ENCODE assay signal across 22 cellular contexts in the genomic region with DNA sequence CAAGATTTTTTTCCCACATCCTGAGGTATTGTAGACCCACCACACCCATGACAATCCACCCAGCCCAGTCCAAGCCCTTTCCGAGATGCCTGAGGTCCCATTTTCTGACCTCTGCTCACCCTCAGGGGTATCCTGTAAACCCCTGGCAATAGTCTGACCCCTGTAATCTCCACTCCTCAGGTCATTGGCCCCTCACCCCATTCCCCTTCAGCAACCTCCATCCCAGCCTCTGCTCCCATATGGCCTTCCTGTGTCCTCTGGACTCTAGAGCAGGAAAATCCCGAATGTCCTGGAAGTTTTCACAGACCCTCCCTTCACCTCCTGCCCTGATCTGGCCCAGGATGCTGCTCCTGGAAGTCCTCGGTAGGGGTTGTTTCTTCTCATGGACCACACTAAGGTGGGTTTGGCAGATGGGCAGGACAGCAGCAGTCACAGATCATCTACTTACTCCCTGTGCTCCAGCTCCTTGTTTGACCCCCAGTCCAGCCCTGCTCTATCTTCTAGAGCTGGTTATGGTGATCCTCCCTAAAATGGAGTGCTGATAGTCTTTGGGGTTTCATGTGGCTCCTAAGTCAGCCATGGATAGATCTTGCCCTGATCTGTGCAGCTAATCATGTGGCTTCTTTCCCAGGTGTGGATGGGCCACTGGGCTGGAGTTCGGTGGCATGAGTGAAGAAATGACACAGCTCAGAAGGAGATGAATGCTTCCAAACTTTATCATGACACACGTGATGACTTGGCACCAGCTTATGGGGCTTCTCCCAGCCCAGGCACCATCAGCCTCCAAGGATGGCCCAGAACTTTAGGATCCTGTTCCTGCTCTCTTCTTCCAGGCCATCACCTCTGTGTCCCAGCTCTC. TPM values are rescaled to one million over a fixed set of nuclear protein-coding genes. Genes with fewer than 3 reads are reported as not detected.
DNase-seq lines count a peak whose midpoint lies in the region; ATAC-seq and TF ChIP-seq lines count a peak whose summit lies in the region.
"Had no signal": no experiment of that assay in that cellular context is flagged by ENCODE, and none has a peak within 500 bp of the region (broad histone marks: within the 10 kb centered on the region; RNA-seq: fewer than 3 reads in every experiment).

No MANE protein-coding gene starts in this region.

- no peak overlapping the region for H2BK120ac ChIP-seq in mesenchymal stem cell (ENCODE audit: low read depth, low read length)

- H3K4me1 ChIP-seq in mesenchymal stem cell (ENCODE audit: control insufficient read depth, insufficient read depth, low read depth, low read length) (no peaks in the 10 kb centered on the region), neural progenitor cell (no peaks in the 10 kb centered on the region)
- H3K4me1 ChIP-seq: Caco-2 had no signal

- WGBS in mesenchymal stem cell: 84% methylated on average over 5 of the region's 5 CpGs

- H3K79me2 ChIP-seq in neural progenitor cell (ENCODE audit: low read depth): no peaks in the 10 kb centered on the region

- no peak overlapping the region for H2BK15ac ChIP-seq in mesenchymal stem cell (ENCODE audit: low read depth, poor library complexity, severe bottlenecking)

- no peak overlapping the region for H2AFZ ChIP-seq in mesenchymal stem cell (ENCODE audit: low read depth, low read length)
- no peak overlapping the region for H2AFZ ChIP-seq in neural progenitor cell (replicated peaks)

- no peak overlapping the region for H3K4me3 ChIP-seq in H7 (ENCODE audit: insufficient read depth, low read depth, low read length)
- H3K4me3 ChIP-seq in mesenchymal stem cell (ENCODE audit: insufficient read depth in 1 of 2, low read depth in 1 of 2, low read length in 2 of 2): no peak overlapping the region
- no peak overlapping the region for H3K4me3 ChIP-seq in neural progenitor cell

- no peak overlapping the region for H3K18ac ChIP-seq in mesenchymal stem cell (ENCODE audit: low read depth in 1 of 2, low read length in 2 of 2)

- H3K36me3 Mint-ChIP-seq in activated naive CD4-positive, alpha-beta T cell treated with anti-CD3 and anti-CD28 coated beads, Interleukin-2, amount 50 U/mL, for 24 hours: peaks cover 2% of the 10 kb centered on the region
- no peaks in the 10 kb centered on the region for H3K36me3 Mint-ChIP-seq in activated naive CD4-positive, alpha-beta T cell treated with anti-CD3 and anti-CD28 coated beads, Interleukin-2, amount 10 ng/mL, durations not matched to agents 7 days and 5 days
- no peaks in the 10 kb centered on the region for H3K36me3 Mint-ChIP-seq in activated T-helper 17 cell treated with anti-CD3 and anti-CD28 coated beads, Interleukin-2, amount 50 U/mL, for 72 hours (ENCODE audit: low read depth)
- no peaks in the 10 kb centered on the region for H3K36me3 Mint-ChIP-seq in neural progenitor cell
- H3K36me3 Mint-ChIP-seq: CD4-positive, CD25-positive, alpha-beta regulatory T cell had no signal

- peak overlapping the region; percentile 76 for H3K27ac Mint-ChIP-seq in activated naive CD4-positive, alpha-beta T cell treated with anti-CD3 and anti-CD28 coated beads, Interleukin-2, amount 50 U/mL, for 24 hours
- H3K27ac Mint-ChIP-seq in activated naive CD4-positive, alpha-beta T cell treated with anti-CD3 and anti-CD28 coated beads, Interleukin-2, amount 10 ng/mL, durations not matched to agents 7 days and 5 days: no peak overlapping the region
- H3K27ac Mint-ChIP-seq in activated T-helper 17 cell treated with anti-CD3 and anti-CD28 coated beads, Interleukin-2, amount 50 U/mL, for 72 hours: no peak overlapping the region
- H3K27ac Mint-ChIP-seq in neural progenitor cell: no peak overlapping the region
- H3K27ac Mint-ChIP-seq: CD4-positive, CD25-positive, alpha-beta regulatory T cell; HFFc6 had no signal

- H4K8ac ChIP-seq in mesenchymal stem cell (ENCODE audit: low read length): peak overlapping the region; percentile 4

- peak overlapping the region; percentile 49 for H3K4me3 Mint-ChIP-seq in activated naive CD4-positive, alpha-beta T cell treated with anti-CD3 and anti-CD28 coated beads, Interleukin-2, amount 50 U/mL, for 24 hours
- no peak overlapping the region for H3K4me3 Mint-ChIP-seq in activated naive CD4-positive, alpha-beta T cell treated with anti-CD3 and anti-CD28 coated beads, Interleukin-2, amount 10 ng/mL, durations not matched to agents 7 days and 5 days
- H3K4me3 Mint-ChIP-seq in activated T-helper 17 cell treated with anti-CD3 and anti-CD28 coated beads, Interleukin-2, amount 50 U/mL, for 72 hours: peak overlapping the region; percentile 42
- H3K4me3 Mint-ChIP-seq in neural progenitor cell: no peak overlapping the region
- H3K4me3 Mint-ChIP-seq: CD4-positive, CD25-positive, alpha-beta regulatory T cell; HFFc6 had no signal

- H2BK5ac ChIP-seq in mesenchymal stem cell (ENCODE audit: low read depth, low read length, poor library complexity, severe bottlenecking): no peak overlapping the region

- no peaks in the 10 kb centered on the region for H4K20me1 ChIP-seq in neural progenitor cell (ENCODE audit: low read depth)

- no peak overlapping the region for H3K4me2 ChIP-seq in mesenchymal stem cell (ENCODE audit: low read length, poor library complexity, severe bottlenecking)
- H3K4me2 ChIP-seq in neural progenitor cell: no peak overlapping the region
- H3K4me2 ChIP-seq: KMS-11 had no signal

- H3K27ac ChIP-seq in mesenchymal stem cell (ENCODE audit: low read length, poor library complexity, severe bottlenecking): no peak overlapping the region
- H3K27ac ChIP-seq in neural progenitor cell: no peak overlapping the region
- H3K27ac ChIP-seq: KMS-11 had no signal

- peaks cover 1% of the 10 kb centered on the region for H3K27me3 Mint-ChIP-seq in activated naive CD4-positive, alpha-beta T cell treated with anti-CD3 and anti-CD28 coated beads, Interleukin-2, amount 50 U/mL, for 24 hours
- H3K27me3 Mint-ChIP-seq in activated naive CD4-positive, alpha-beta T cell treated with anti-CD3 and anti-CD28 coated beads, Interleukin-2, amount 10 ng/mL, durations not matched to agents 7 days and 5 days: peaks cover 13% of the 10 kb centered on the region
- H3K27me3 Mint-ChIP-seq in activated T-helper 17 cell treated with anti-CD3 and anti-CD28 coated beads, Interleukin-2, amount 50 U/mL, for 72 hours: no peaks in the 10 kb centered on the region
- peaks cover 3% of the 10 kb centered on the region for H3K27me3 Mint-ChIP-seq in neural progenitor cell (ENCODE audit: insufficient read depth, low read depth)

- H3K27me3 ChIP-seq in H7 (ENCODE audit: control insufficient read depth, insufficient read depth, low read length) (no peaks in the 10 kb centered on the region; the same call in 1 of the 2 replicates), mesenchymal stem cell (ENCODE audit: control insufficient read depth in 1 of 2, insufficient read depth in 1 of 2, low read length in 2 of 2) (peaks cover 35 to 53% of the 10 kb centered on the region in 2 experiments), neural progenitor cell (no peaks in the 10 kb centered on the region)

- H3K4ac ChIP-seq in mesenchymal stem cell (ENCODE audit: low read depth in 1 of 2, low read length in 2 of 2): no peak overlapping the region

- no peak for DNase-seq in activated naive CD4-positive, alpha-beta T cell treated with anti-CD3 and anti-CD28 coated beads, Interleukin-2, amount 10 ng/mL, durations not matched to agents 7 days and 5 days
- DNase-seq in H7: peak; percentile 1
- no peak for DNase-seq in mesenchymal stem cell
- no peak for DNase-seq in neural progenitor cell (ENCODE audit: low spot score)
- DNase-seq in effector CD4-positive, alpha-beta T cell: no peak
- DNase-seq in NCI-H2196 (lab: John Stamatoyannopoulos, UW; ENCODE audit: unreplicated experiment): no peak
- DNase-seq: ACHN; Caco-2; CD4-positive, CD25-positive, alpha-beta regulatory T cell; DMS53; HFFc6; NCI-H1092; NCI-H146; NCI-H2081; NCI-H510A treated with DMSO at 0.1 percent for 48 hours; NCI-H82 had no signal

- H3K9me3 ChIP-seq in mesenchymal stem cell (ENCODE audit: control insufficient read depth, low read length): no peaks in the 10 kb centered on the region
- no peaks in the 10 kb centered on the region for H3K9me3 ChIP-seq in neural progenitor cell (ENCODE audit: low read depth)
- H3K9me3 ChIP-seq: Caco-2 had no signal

- no peaks in the 10 kb centered on the region for H3K9me3 Mint-ChIP-seq in activated naive CD4-positive, alpha-beta T cell treated with anti-CD3 and anti-CD28 coated beads, Interleukin-2, amount 50 U/mL, for 24 hours
- no peaks in the 10 kb centered on the region for H3K9me3 Mint-ChIP-seq in activated naive CD4-positive, alpha-beta T cell treated with anti-CD3 and anti-CD28 coated beads, Interleukin-2, amount 10 ng/mL, durations not matched to agents 7 days and 5 days
- no peaks in the 10 kb centered on the region for H3K9me3 Mint-ChIP-seq in activated T-helper 17 cell treated with anti-CD3 and anti-CD28 coated beads, Interleukin-2, amount 50 U/mL, for 72 hours
- no peaks in the 10 kb centered on the region for H3K9me3 Mint-ChIP-seq in neural progenitor cell
- H3K9me3 Mint-ChIP-seq: CD4-positive, CD25-positive, alpha-beta regulatory T cell; HFFc6 had no signal

- H3K79me1 ChIP-seq in mesenchymal stem cell (replicated peaks; ENCODE audit: low read length, poor library complexity, severe bottlenecking): no peaks in the 10 kb centered on the region

- CTCF ChIA-PET in activated naive CD4-positive, alpha-beta T cell treated with anti-CD3 and anti-CD28 coated beads, Interleukin-2, amount 10 ng/mL, durations not matched to agents 7 days and 5 days (lab: Charles Lee): no interaction called here

- H3K4me1 Mint-ChIP-seq in activated naive CD4-positive, alpha-beta T cell treated with anti-CD3 and anti-CD28 coated beads, Interleukin-2, amount 50 U/mL, for 24 hours: peaks cover 37% of the 10 kb centered on the region
- peaks cover 37% of the 10 kb centered on the region for H3K4me1 Mint-ChIP-seq in activated naive CD4-positive, alpha-beta T cell treated with anti-CD3 and anti-CD28 coated beads, Interleukin-2, amount 10 ng/mL, durations not matched to agents 7 days and 5 days
- peaks cover 42% of the 10 kb centered on the region for H3K4me1 Mint-ChIP-seq in activated T-helper 17 cell treated with anti-CD3 and anti-CD28 coated beads, Interleukin-2, amount 50 U/mL, for 72 hours
- no peaks in the 10 kb centered on the region for H3K4me1 Mint-ChIP-seq in neural progenitor cell

- no peak overlapping the region for H2BK12ac ChIP-seq in mesenchymal stem cell (ENCODE audit: low read length in 2 of 2)

- no peak for TF ChIP-seq CTCF in neural progenitor cell (IDR thresholded peaks at IDR 0.05)

- H3K36me3 ChIP-seq in H7 (replicated peaks; ENCODE audit: control insufficient read depth, insufficient read depth, low read length): no peaks in the 10 kb centered on the region
- H3K36me3 ChIP-seq in mesenchymal stem cell (ENCODE audit: control insufficient read depth in 1 of 2, insufficient read depth in 2 of 2, low read depth in 1 of 2, low read length in 2 of 2): no peaks in the 10 kb centered on the region
- H3K36me3 ChIP-seq in neural progenitor cell: no peaks in the 10 kb centered on the region

- H3K9ac ChIP-seq in mesenchymal stem cell (ENCODE audit: low read length): no peak overlapping the region
- H3K9ac ChIP-seq in neural progenitor cell: no peak overlapping the region
- H3K9ac ChIP-seq: KMS-11 had no signal

- no peak for ATAC-seq in activated T-helper 17 cell treated with anti-CD3 and anti-CD28 coated beads, Interleukin-2, amount 50 U/mL, for 72 hours (replicated peaks)

- no peak overlapping the region for H4K91ac ChIP-seq in mesenchymal stem cell (ENCODE audit: low read length)

- no peak overlapping the region for H3K14ac ChIP-seq in mesenchymal stem cell (ENCODE audit: low read length in 2 of 2)

- H2AK5ac ChIP-seq in mesenchymal stem cell (ENCODE audit: low read length, severe bottlenecking): no peak overlapping the region

- no peak overlapping the region for H3K23ac ChIP-seq in mesenchymal stem cell (ENCODE audit: low read length in 2 of 2)

- H3F3A ChIP-seq in neural progenitor cell (ENCODE audit: low read depth): no peaks in the 10 kb centered on the region

RNA-seq across cellular contexts. Expression of gene ACSL6, which starts 12.0 kb away (rescaled TPM):
- total RNA-seq in H7 (2014; rRNA removed; shearing (Covaris generic)): 0.28 and 0.85 TPM in 2 replicates
- 1 to 10 TPM; 1.4 to 6.7 TPM for total RNA-seq in activated T-helper 17 cell treated with anti-CD3 and anti-CD28 coated beads, Interleukin-2, amount 50 U/mL, for 72 hours
- 0.03 TPM for polyA plus RNA-seq in mesenchymal stem cell (2013, experiment 1 of 2)
- not detected for polyA plus RNA-seq in mesenchymal stem cell (2013, experiment 2 of 2)
- not detected in 2 replicates for total RNA-seq in neural progenitor cell (ENCODE audit: low replicate concordance)
- total RNA-seq: HFFc6, M059J had no signal

RNA-seq across cellular contexts. Expression of gene IL3, which starts 37.0 kb away (rescaled TPM):
- total RNA-seq in H7 (2014; rRNA removed; shearing (Covaris generic)): not detected in 2 replicates
- total RNA-seq in activated T-helper 17 cell treated with anti-CD3 and anti-CD28 coated beads, Interleukin-2, amount 50 U/mL, for 72 hours: 1 to 10 TPM in 1 of 2 donors, under 1 TPM in 1; 0.32 to 9.0 TPM
- not detected for polyA plus RNA-seq in mesenchymal stem cell (2013, experiment 1 of 2)
- not detected for polyA plus RNA-seq in mesenchymal stem cell (2013, experiment 2 of 2)
- not detected in 2 replicates for total RNA-seq in neural progenitor cell (ENCODE audit: low replicate concordance)
- total RNA-seq: Caco-2; CD4-positive, CD25-positive, alpha-beta regulatory T cell; H4; HFFc6; M059J; PC-3 had no signal
- polyA plus RNA-seq: CD4-positive, CD25-positive, alpha-beta regulatory T cell had no signal

RNA-seq across cellular contexts. Expression of gene CSF2, which starts 50.1 kb away (rescaled TPM):
- not detected in 2 replicates for total RNA-seq in H7 (2014; rRNA removed; shearing (Covaris generic))
- total RNA-seq in activated T-helper 17 cell treated with anti-CD3 and anti-CD28 coated beads, Interleukin-2, amount 50 U/mL, for 72 hours: 100 to 1,000 TPM in 1 of 2 donors, 10 to 100 TPM in 1; 14.6 to 159 TPM
- not detected for polyA plus RNA-seq in mesenchymal stem cell (2013, experiment 1 of 2)
- not detected for polyA plus RNA-seq in mesenchymal stem cell (2013, experiment 2 of 2)
- not detected in 2 replicates for total RNA-seq in neural progenitor cell (ENCODE audit: low replicate concordance)
- total RNA-seq: Caco-2; CD4-positive, CD25-positive, alpha-beta regulatory T cell had no signal
- polyA plus RNA-seq: CD4-positive, CD25-positive, alpha-beta regulatory T cell had no signal

Comparison
In these comparisons a context has a peak if more than half of its experiments do, and no peak if none do; other contexts are left out.
1. H3K4me3 Mint-ChIP-seq: peak in activated naive CD4-positive, alpha-beta T cell treated with anti-CD3 and anti-CD28 coated beads, Interleukin-2, amount 50 U/mL, for 24 hours (single experiment) and activated T-helper 17 cell treated with anti-CD3 and anti-CD28 coated beads, Interleukin-2, amount 50 U/mL, for 72 hours (single experiment); none in activated naive CD4-positive, alpha-beta T cell treated with anti-CD3 and anti-CD28 coated beads, Interleukin-2, amount 10 ng/mL, durations not matched to agents 7 days and 5 days (single experiment) and neural progenitor cell (single experiment).
2. RNA of gene CSF2, which starts 50.1 kb away (total RNA-seq): 14.6 to 159 TPM in activated T-helper 17 cell treated with anti-CD3 and anti-CD28 coated beads, Interleukin-2, amount 50 U/mL, for 72 hours; not detected in H7 and not detected in neural progenitor cell; every median in the first group is over 10 times any median in the second.